Comparison of ENCODE assay signal across 1 cellular context in genomic region chr7:2019693-2020511, GRCh38.
TF ChIP-seq lines count a peak whose summit lies in the region.

No MANE protein-coding gene starts in this region.

TF ChIP-seq in K562, 482 proteins besides CTCF, POLR2A, EP300 and RAD21 (continued from another document and continues in another):
- TF ChIP-seq E2F4 (CRISPR knock-in tag; IDR thresholded peaks at IDR 0.05; ENCODE audit: low read depth) (no peak), MLX (CRISPR knock-in tag; conservative IDR thresholded peaks at IDR 0.05) (0 out of 4 replicates have a peak, but pooled peaks of 1 of the 2 experiments have one; percentile 77), ZNF639 (CRISPR knock-in tag; conservative IDR thresholded peaks at IDR 0.05 in 1 of 2, IDR thresholded peaks at IDR 0.05 in 1 of 2) (peak in 1 of 2 experiments; percentile 84; a peak in 2 of 4 replicates), BCLAF1 (IDR thresholded peaks at IDR 0.05; ENCODE audit: borderline replicate concordance in 1 of 2, control insufficient read depth in 1 of 2, low read depth in 2 of 2, low read length in 1 of 2) (no peak), BRCA1 (IDR thresholded peaks at IDR 0.05) (no peak), BRCA1 (CRISPR knock-in tag; IDR thresholded peaks at IDR 0.05) (no peak; the same call in none of the 2 replicates), GTF2A2 (tag; IDR thresholded peaks at IDR 0.05) (no peak), XRCC3 (IDR thresholded peaks at IDR 0.05) (no peak), ZNF766 (CRISPR knock-in tag; conservative IDR thresholded peaks at IDR 0.05) (peak; percentile 50; the same call in 1 of the 2 replicates), TAF9B (IDR thresholded peaks at IDR 0.05; ENCODE audit: partially characterized antibody) (peak; percentile 68), HDAC2 (IDR thresholded peaks at IDR 0.05) (no peak; the same call in 1 of the 2 replicates), FIP1L1 (IDR thresholded peaks at IDR 0.05; ENCODE audit: low read depth, low read length, poor library complexity, severe bottlenecking) (no peak), ZNF551 (CRISPR knock-in tag; IDR thresholded peaks at IDR 0.05) (no peak), MEIS2 (IDR thresholded peaks at IDR 0.05; ENCODE audit: partially characterized antibody) (peak; percentile 27), SMAD4 (CRISPR knock-in tag; conservative IDR thresholded peaks at IDR 0.05) (peak; percentile 76), CREM (IDR thresholded peaks at IDR 0.05; ENCODE audit: low read depth) (peak; percentile 89), ZBTB12 (CRISPR knock-in tag; IDR thresholded peaks at IDR 0.05) (no peak; the same call in 1 of the 2 replicates), ZBTB7A (IDR thresholded peaks at IDR 0.05; ENCODE audit: borderline replicate concordance, control insufficient read depth, low read depth, low read length) (no peak; the same call in 1 of the 2 replicates), SIX5 (IDR thresholded peaks at IDR 0.05; ENCODE audit: borderline replicate concordance in 1 of 2, insufficient read depth in 1 of 2, low read depth in 1 of 2, low read length in 2 of 2) (no peak), ZBTB11 (CRISPR knock-in tag; IDR thresholded peaks at IDR 0.05) (peak in 1 of 3 experiments; percentile 68; a peak in 1 of 6 replicates), ZFP30 (CRISPR knock-in tag; IDR thresholded peaks at IDR 0.05; ENCODE audit: borderline replicate concordance) (no peak), THAP7 (CRISPR knock-in tag; IDR thresholded peaks at IDR 0.05) (no peak), FOSL1 (tag; conservative IDR thresholded peaks at IDR 0.05) (peak; percentile 68), ZNF146 (CRISPR knock-in tag; IDR thresholded peaks at IDR 0.05; ENCODE audit: unreplicated experiment) (no peak), GMEB1 (CRISPR knock-in tag; IDR thresholded peaks at IDR 0.05) (peak; percentile 67), YBX1 (IDR thresholded peaks at IDR 0.05) (no peak), ADNP (tag; IDR thresholded peaks at IDR 0.05) (no peak), KDM2B (CRISPR knock-in tag; IDR thresholded peaks at IDR 0.05) (no peak), ZNF41 (CRISPR knock-in tag; conservative IDR thresholded peaks at IDR 0.05) (no peak), RAD51 (IDR thresholded peaks at IDR 0.05; ENCODE audit: borderline replicate concordance, low read depth) (no peak), SMARCB1 (IDR thresholded peaks at IDR 0.05; ENCODE audit: insufficient read length, low read depth) (no peak), RBM25 (IDR thresholded peaks at IDR 0.05; ENCODE audit: low read depth, low read length, severe bottlenecking) (no peak), FOS (IDR thresholded peaks at IDR 0.05; ENCODE audit: extremely low read depth, insufficient read length) (no peak), GTF2E2 (tag; IDR thresholded peaks at IDR 0.05) (peak; percentile 61; the same call in 1 of the 2 replicates), CUX1 (CRISPR knock-in tag; IDR thresholded peaks at IDR 0.05) (no peak), TCF3 (CRISPR knock-in tag; IDR thresholded peaks at IDR 0.05) (peak; percentile 41; the same call in 1 of the 2 replicates), E4F1 (CRISPR knock-in tag; IDR thresholded peaks at IDR 0.05; ENCODE audit: borderline replicate concordance) (no peak), MAX (CRISPR knock-in tag; IDR thresholded peaks at IDR 0.05) (peak; percentile 76)
